In the genomic region with DNA sequence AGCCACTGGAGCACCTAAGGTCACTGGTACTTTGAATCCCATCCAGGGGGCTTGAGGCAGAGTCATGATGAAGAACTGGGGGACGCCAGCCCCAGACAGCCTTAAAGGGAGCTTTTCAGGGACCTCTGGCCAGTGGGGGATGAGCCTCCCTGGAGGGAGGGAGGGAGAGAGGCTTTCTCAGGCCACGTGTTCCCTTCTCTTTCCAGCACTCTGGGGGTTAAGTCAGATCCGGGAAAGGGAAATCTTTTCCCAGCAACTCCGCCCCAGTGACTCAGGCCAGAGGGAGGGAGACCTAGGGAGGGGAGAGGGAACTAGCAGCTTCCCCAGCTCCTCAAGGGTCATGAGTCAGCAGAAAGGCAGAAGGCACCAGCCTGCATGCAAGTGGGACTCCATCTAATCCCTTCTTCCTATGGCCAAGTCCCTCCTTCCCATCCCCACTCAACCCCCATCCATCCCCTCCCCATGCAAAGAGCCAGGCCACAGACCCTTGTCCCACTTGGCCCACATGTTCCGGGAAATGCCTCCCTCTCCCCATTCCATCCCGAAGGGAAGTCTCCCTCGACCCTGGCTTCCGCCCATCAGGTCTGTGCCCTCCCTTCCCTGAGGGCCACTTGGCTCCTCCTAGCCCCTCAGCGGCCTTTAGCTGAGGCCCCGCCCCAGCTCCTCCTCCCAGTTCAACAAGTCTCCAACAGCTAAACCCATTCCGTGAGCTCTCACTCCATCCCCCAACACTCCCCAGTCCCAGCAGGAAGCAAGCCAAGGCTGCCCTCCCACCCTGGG, we compare ENCODE assay signal across 9 cellular contexts. TPM values are rescaled to one million over a fixed set of nuclear protein-coding genes. Genes with fewer than 3 reads are reported as not detected.
DNase-seq lines count a peak whose midpoint lies in the region; ATAC-seq and TF ChIP-seq lines count a peak whose summit lies in the region.
"Had no signal": no experiment of that assay in that cellular context is flagged by ENCODE, and none has a peak within 500 bp of the region (broad histone marks: within the 10 kb centered on the region; RNA-seq: fewer than 3 reads in every experiment).

No MANE protein-coding gene starts in this region.

- TF ChIP-seq CTCF in HL-60 (IDR thresholded peaks at IDR 0.05; ENCODE audit: insufficient read depth, low read length), result no peak
- no peak for TF ChIP-seq CTCF in PC-3 (conservative IDR thresholded peaks at IDR 0.05; ENCODE audit: low read depth, low read length)
- TF ChIP-seq CTCF in nephron progenitor cell (IDR thresholded peaks at IDR 0.05), result no peak
- TF ChIP-seq CTCF in tibial artery (IDR thresholded peaks at IDR 0.05), result no peak

- H4K20me1 ChIP-seq in PC-3 (ENCODE audit: low read length), result 0 out of 2 replicates have a peak, but pooled peaks cover 9% of the 10 kb centered on the region

- H3K4me1 ChIP-seq in PC-3 (ENCODE audit: insufficient read depth, low read length) (peaks cover 73% of the 10 kb centered on the region), tibial artery (peaks cover 0 to 74% (median 65%) of the 10 kb centered on the region in 4 donors)

- intact Hi-C loops in PC-3 (cut with micrococcal nuclease) (loop anchor here (1.0 to 5.0 kb wide), 5 partner anchors 26 to 199 kb away; a partner anchor contains a TSS), tibial artery (cut with DNase I; ENCODE audit: low total_unique reads) (loop anchor here (5.0 kb wide), 2 partner anchors 46 to 131 kb away; a partner anchor contains a TSS)

- ATAC-seq in PC-3 (peak; percentile 67), HG03469 (IDR thresholded peaks at IDR 0.05; ENCODE audit: unreplicated experiment) (no peak)

- peaks cover 5% of the 10 kb centered on the region for H3F3A ChIP-seq in PC-3 (ENCODE audit: low read length, unreplicated experiment)

- POLR2A ChIA-PET in PC-3 (lab: Charles Lee; ENCODE audit: unreplicated experiment), result interaction anchor here (0.5 to 1.2 kb wide), 11 partner anchors 10 to 510 kb away, joined by 3 to 33 read pairs (median 6); a partner anchor contains a TSS

- BruUV-seq in PC-3 (replicated peaks; lab: Mats Ljungman, UMichigan), result no TSS peak

- no peaks in the 10 kb centered on the region for H3K27me3 ChIP-seq in HL-60 (ENCODE audit: insufficient read depth, poor library complexity, severe bottlenecking)
- no peaks in the 10 kb centered on the region for H3K27me3 ChIP-seq in PC-3 (ENCODE audit: low read length)
- no peaks in the 10 kb centered on the region for H3K27me3 ChIP-seq in tibial artery

- H3K36me3 Mint-ChIP-seq in activated naive CD4-positive, alpha-beta T cell treated with anti-CD3 and anti-CD28 coated beads, Interleukin-2, amount 10 ng/mL, durations not matched to agents 7 days and 5 days, result peaks cover 40% of the 10 kb centered on the region
- H3K36me3 Mint-ChIP-seq in nephron progenitor cell (ENCODE audit: low read depth), result peaks cover 30% of the 10 kb centered on the region

- H3K9ac ChIP-seq in PC-3 (ENCODE audit: low read length), result peak overlapping the region; percentile 97

- peak overlapping the region; percentile 85 for H3K4me2 ChIP-seq in PC-3 (ENCODE audit: low read length)

- no peak overlapping the region for H3K4me3 Mint-ChIP-seq in activated naive CD4-positive, alpha-beta T cell treated with anti-CD3 and anti-CD28 coated beads, Interleukin-2, amount 10 ng/mL, durations not matched to agents 7 days and 5 days
- H3K4me3 Mint-ChIP-seq in nephron progenitor cell, result no peak overlapping the region
- H3K4me3 Mint-ChIP-seq: activated naive CD4-positive, alpha-beta T cell treated with anti-CD3 and anti-CD28 coated beads, Interleukin-2, amount 50 U/mL, for 24 hours had no signal

- H3K9me3 Mint-ChIP-seq in activated naive CD4-positive, alpha-beta T cell treated with anti-CD3 and anti-CD28 coated beads, Interleukin-2, amount 10 ng/mL, durations not matched to agents 7 days and 5 days, result no peaks in the 10 kb centered on the region
- no peaks in the 10 kb centered on the region for H3K9me3 Mint-ChIP-seq in nephron progenitor cell
- H3K9me3 Mint-ChIP-seq: activated naive CD4-positive, alpha-beta T cell treated with anti-CD3 and anti-CD28 coated beads, Interleukin-2, amount 50 U/mL, for 24 hours had no signal

- peaks cover 3% of the 10 kb centered on the region for H3K4me1 Mint-ChIP-seq in activated naive CD4-positive, alpha-beta T cell treated with anti-CD3 and anti-CD28 coated beads, Interleukin-2, amount 10 ng/mL, durations not matched to agents 7 days and 5 days
- H3K4me1 Mint-ChIP-seq in nephron progenitor cell, result peaks cover 7% of the 10 kb centered on the region

- H3K9me3 ChIP-seq in PC-3 (ENCODE audit: low read length) (no peaks in the 10 kb centered on the region), tibial artery (no peaks in the 10 kb centered on the region)

- H3K4me3 ChIP-seq in HL-60 (replicated peaks; ENCODE audit: insufficient read depth, low read length), result peak overlapping the region; percentile 77
- peak overlapping the region; percentile 90 for H3K4me3 ChIP-seq in PC-3 (ENCODE audit: low read length)
- H3K4me3 ChIP-seq in tibial artery, result peak overlapping the region; percentile 97 to 99

- H3K27ac ChIP-seq in HL-60 (replicated peaks) (peak overlapping the region; percentile 99), PC-3 (ENCODE audit: low read length) (peak overlapping the region; percentile 100), tibial artery (peak overlapping the region; percentile 99)

- CTCF ChIA-PET in PC-3 (lab: Charles Lee), result interaction anchor here (0.9 to 1.8 kb wide), 5 partner anchors 10 to 129 kb away, joined by 5 to 12 read pairs (median 8); a partner anchor contains a TSS
- CTCF ChIA-PET in activated naive CD4-positive, alpha-beta T cell treated with anti-CD3 and anti-CD28 coated beads, Interleukin-2, amount 10 ng/mL, durations not matched to agents 7 days and 5 days (lab: Charles Lee), result interaction anchor here (0.9 to 5.7 kb wide), 16 partner anchors 10 to 267 kb away, joined by 3 to 91 read pairs (median 11); a partner anchor contains a TSS

- H3K79me2 ChIP-seq in PC-3 (ENCODE audit: low read length), result peaks cover 76% of the 10 kb centered on the region

- DNase-seq in DMS53 (lab: John Stamatoyannopoulos, UW), result peak; percentile 100
- DNase-seq in HL-60 (ENCODE audit: low read depth in 1 of 2, low spot score in 1 of 2), result peak; percentile 94 to 97
- DNase-seq in PC-3, result peak; percentile 97
- peak; percentile 75 for DNase-seq in activated naive CD4-positive, alpha-beta T cell treated with anti-CD3 and anti-CD28 coated beads, Interleukin-2, amount 10 ng/mL, durations not matched to agents 7 days and 5 days
- DNase-seq in foreskin melanocyte, result peak; percentile 98
- peak; percentile 86 for DNase-seq in nephron progenitor cell
- peak; percentile 95 to 97 for DNase-seq in tibial artery

- no peaks in the 10 kb centered on the region for H3K27me3 Mint-ChIP-seq in activated naive CD4-positive, alpha-beta T cell treated with anti-CD3 and anti-CD28 coated beads, Interleukin-2, amount 10 ng/mL, durations not matched to agents 7 days and 5 days
- no peaks in the 10 kb centered on the region for H3K27me3 Mint-ChIP-seq in nephron progenitor cell (ENCODE audit: low read depth, poor library complexity)
- H3K27me3 Mint-ChIP-seq: activated naive CD4-positive, alpha-beta T cell treated with anti-CD3 and anti-CD28 coated beads, Interleukin-2, amount 50 U/mL, for 24 hours had no signal

- H3K9me2 ChIP-seq in PC-3 (replicated peaks; ENCODE audit: low read length), result no peaks in the 10 kb centered on the region

- H2AFZ ChIP-seq in PC-3 (ENCODE audit: low read length), result 0 out of 2 replicates have a peak overlapping the region, but pooled peaks have one; percentile 12

- H3K27ac Mint-ChIP-seq in activated naive CD4-positive, alpha-beta T cell treated with anti-CD3 and anti-CD28 coated beads, Interleukin-2, amount 10 ng/mL, durations not matched to agents 7 days and 5 days, result no peak overlapping the region
- no peak overlapping the region for H3K27ac Mint-ChIP-seq in nephron progenitor cell
- H3K27ac Mint-ChIP-seq: activated naive CD4-positive, alpha-beta T cell treated with anti-CD3 and anti-CD28 coated beads, Interleukin-2, amount 50 U/mL, for 24 hours had no signal

- H3K36me3 ChIP-seq in PC-3 (ENCODE audit: low read depth, low read length) (peaks cover 22% of the 10 kb centered on the region), tibial artery (peaks cover 32 to 42% (median 35%) of the 10 kb centered on the region in 3 donors)

RNA-seq across cellular contexts. Expression of a gene that starts 5.6 kb away (rescaled TPM):
- total RNA-seq in PC-3 (2014; rRNA removed), result 95.1 and 97.4 TPM in 2 replicates

RNA-seq across cellular contexts. Expression of a gene that starts 25.8 kb away (rescaled TPM):
- total RNA-seq in PC-3 (2014; rRNA removed), result 18.0 and 18.4 TPM in 2 replicates

RNA-seq across cellular contexts. Expression of a gene that starts 39.1 kb away (rescaled TPM):
- 2.3 and 2.9 TPM in 2 replicates for total RNA-seq in PC-3 (2014; rRNA removed)

RNA-seq across cellular contexts. Expression of a gene that starts 47.7 kb away (rescaled TPM):
- total RNA-seq in PC-3 (2014; rRNA removed), result 160 and 163 TPM in 2 replicates
